In the genomic region with DNA sequence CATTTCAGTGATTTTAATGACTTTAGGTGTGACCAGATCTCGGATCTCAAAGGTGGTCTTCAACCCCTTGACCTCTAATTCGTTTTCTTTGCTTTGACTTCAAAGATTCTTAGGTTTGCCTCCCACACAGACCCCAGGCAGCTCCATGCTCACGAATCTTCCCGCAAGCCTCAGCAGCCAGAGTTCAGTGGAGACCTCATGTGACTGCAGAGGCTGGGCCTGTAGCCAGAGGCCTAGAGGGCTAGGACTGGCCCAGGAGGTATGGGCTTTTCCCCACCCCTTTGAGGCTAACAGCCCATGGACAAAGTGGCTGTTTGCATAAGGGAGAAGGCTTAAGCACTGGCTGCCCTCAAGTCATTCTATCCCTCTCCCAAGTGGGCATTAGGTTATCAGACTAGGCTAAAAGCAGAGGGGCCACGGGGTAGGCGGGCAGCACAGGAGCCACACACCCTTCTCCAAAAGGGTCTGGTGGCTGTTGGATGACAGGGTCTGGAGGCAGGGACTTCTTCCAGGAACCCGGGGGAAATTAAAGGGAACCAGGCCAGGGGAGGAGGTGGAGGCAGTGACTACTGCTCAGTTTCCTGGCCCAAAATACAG, we compare ENCODE assay signal across 1 cellular context.
TF ChIP-seq lines count a peak whose summit lies in the region.

No MANE protein-coding gene starts in this region.

TF ChIP-seq in IMR-90, 13 proteins besides CTCF, POLR2A, EP300 and RAD21:
- TF ChIP-seq RFX5 (IDR thresholded peaks at IDR 0.05; ENCODE audit: low read depth, low read length), result no peak
- no peak for TF ChIP-seq BHLHE40 (IDR thresholded peaks at IDR 0.05; ENCODE audit: low read depth, low read length)
- TF ChIP-seq, protein P1, sequence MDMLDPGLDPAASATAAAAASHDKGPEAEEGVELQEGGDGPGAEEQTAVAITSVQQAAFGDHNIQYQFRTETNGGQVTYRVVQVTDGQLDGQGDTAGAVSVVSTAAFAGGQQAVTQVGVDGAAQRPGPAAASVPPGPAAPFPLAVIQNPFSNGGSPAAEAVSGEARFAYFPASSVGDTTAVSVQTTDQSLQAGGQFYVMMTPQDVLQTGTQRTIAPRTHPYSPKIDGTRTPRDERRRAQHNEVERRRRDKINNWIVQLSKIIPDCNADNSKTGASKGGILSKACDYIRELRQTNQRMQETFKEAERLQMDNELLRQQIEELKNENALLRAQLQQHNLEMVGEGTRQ (IDR thresholded peaks at IDR 0.05; ENCODE audit: low read depth, low read length), result no peak
- TF ChIP-seq MAFK (IDR thresholded peaks at IDR 0.05; ENCODE audit: low read depth, low read length), result no peak
- TF ChIP-seq CHD1 (IDR thresholded peaks at IDR 0.05; ENCODE audit: low read depth, low read length), result no peak
- no peak for TF ChIP-seq MAZ (IDR thresholded peaks at IDR 0.05; ENCODE audit: borderline replicate concordance, low read depth, low read length)
- no peak for TF ChIP-seq FOS (IDR thresholded peaks at IDR 0.05; ENCODE audit: low read depth, low read length)
- no peak for TF ChIP-seq NFE2L2 (IDR thresholded peaks at IDR 0.05; ENCODE audit: low read depth, low read length)
- TF ChIP-seq MXI1 (IDR thresholded peaks at IDR 0.05; ENCODE audit: borderline replicate concordance, low read depth, low read length), result no peak
- TF ChIP-seq RCOR1 (IDR thresholded peaks at IDR 0.05; ENCODE audit: insufficient replicate concordance, low read length), result no peak
- no peak for TF ChIP-seq ELK1 (IDR thresholded peaks at IDR 0.05; ENCODE audit: borderline replicate concordance, low read depth, low read length)
- TF ChIP-seq CEBPB (IDR thresholded peaks at IDR 0.05; ENCODE audit: low read depth, low read length), result no peak
